Comparison of ENCODE assay signal across 16 cellular contexts in the genomic region with DNA sequence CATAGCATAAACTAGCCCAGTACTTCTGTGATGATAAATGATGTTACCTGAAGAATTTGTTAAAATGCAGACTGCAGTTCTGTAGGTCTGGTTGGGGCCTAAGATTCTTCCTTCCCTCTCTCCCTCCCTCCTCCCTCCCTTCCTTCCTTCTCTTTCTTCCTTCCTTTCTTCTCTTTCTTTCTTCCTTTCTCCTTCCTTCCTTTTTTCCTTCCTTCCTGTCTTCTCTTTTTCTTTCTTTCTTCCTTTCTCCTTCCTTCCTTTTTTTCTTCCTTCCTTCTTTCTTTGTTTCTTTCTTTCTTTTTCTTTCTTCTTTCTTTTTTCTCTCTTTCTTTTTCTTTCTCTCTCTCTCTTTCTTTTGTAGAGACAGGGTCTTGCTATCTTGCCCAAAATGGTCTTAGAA.
"Had no signal": no experiment of that assay in that cellular context is flagged by ENCODE, and none has a peak within 500 bp of the region (broad histone marks: within the 10 kb centered on the region; RNA-seq: fewer than 3 reads in every experiment).

No MANE protein-coding gene starts in this region.

- H3K36me3 ChIP-seq: colonic mucosa, lower lobe of right lung, right atrium auricular region, upper lobe of right lung had no signal

- H3K4me3 ChIP-seq: colonic mucosa, lower lobe of right lung, right atrium auricular region, SJSA1, upper lobe of right lung had no signal

- H3K9me3 ChIP-seq: colonic mucosa, lower lobe of right lung, right atrium auricular region, SJSA1, upper lobe of right lung had no signal

- H3K27ac ChIP-seq: colonic mucosa, lower lobe of right lung, right atrium auricular region, SJSA1, upper lobe of right lung had no signal

- H3K9me3 Mint-ChIP-seq: activated CD4-positive, alpha-beta memory T cell treated with anti-CD3 and anti-CD28 coated beads, Interleukin-2, amount 10 ng/mL, durations not matched to agents 7 days and 5 days had no signal

- H3K27ac Mint-ChIP-seq: activated CD4-positive, alpha-beta memory T cell treated with anti-CD3 and anti-CD28 coated beads, Interleukin-2, amount 10 ng/mL, durations not matched to agents 7 days and 5 days had no signal

- H3K4me3 Mint-ChIP-seq: activated CD4-positive, alpha-beta memory T cell treated with anti-CD3 and anti-CD28 coated beads, Interleukin-2, amount 10 ng/mL, durations not matched to agents 7 days and 5 days had no signal

- H3K27me3 ChIP-seq: colonic mucosa, right atrium auricular region, SJSA1, upper lobe of right lung had no signal

- DNase-seq: activated CD4-positive, alpha-beta memory T cell treated with anti-CD3 and anti-CD28 coated beads, Interleukin-2, amount 10 ng/mL, durations not matched to agents 7 days and 5 days; activated CD4-positive, CD25-positive, alpha-beta regulatory T cell treated with anti-CD3 and anti-CD28 coated beads, Interleukin-2, amount 50 U/mL, for 72 hours; activated CD8-positive, alpha-beta memory T cell treated with anti-CD3 and anti-CD28 coated beads, Interleukin-2, amount 50 U/mL, for 4 hours; activated naive CD4-positive, alpha-beta T cell treated with Interleukin-2 at 50 U/mL for 16 hours; caudate nucleus; colonic mucosa; left colon; lower lobe of right lung; midbrain; nucleus accumbens; stimulated activated CD4-positive, alpha-beta T cell treated with anti-CD3 and anti-CD28 coated beads, Interleukin-4, amount 100 ng/mL, for 1 hour; stimulated activated naive CD4-positive, alpha-beta T cell treated with Interleukin-2 at 50 U/mL for 16 hours; T-helper 9 cell; upper lobe of right lung had no signal

- H3K27me3 Mint-ChIP-seq: activated CD4-positive, alpha-beta memory T cell treated with anti-CD3 and anti-CD28 coated beads, Interleukin-2, amount 10 ng/mL, durations not matched to agents 7 days and 5 days had no signal

- ATAC-seq: left colon, lower lobe of right lung, upper lobe of right lung had no signal
